28 cellular contexts compared by ENCODE assay signal in the genomic region with DNA sequence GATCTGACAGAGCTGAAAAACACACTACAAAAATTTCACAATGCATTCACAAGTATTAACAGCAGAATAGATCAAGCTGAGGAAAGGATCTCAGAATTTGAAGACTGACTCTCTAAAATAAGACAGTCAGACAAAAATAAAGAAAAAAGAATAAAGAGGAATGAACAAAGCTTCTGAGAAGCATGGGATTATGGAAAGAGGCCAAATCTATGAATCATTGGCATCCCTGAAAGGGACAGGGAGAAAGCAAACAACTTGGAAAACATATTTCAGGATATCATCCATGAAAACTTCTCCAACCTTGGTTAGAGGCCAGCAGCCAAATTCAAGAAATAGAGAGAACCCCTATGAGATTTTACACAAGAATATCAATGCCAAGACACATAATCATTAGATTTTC.
A peak's percentile ranks its signal among the peaks of the same experiment; 100 is the strongest.
DNase-seq lines count a peak whose midpoint lies in the region; ATAC-seq and TF ChIP-seq lines count a peak whose summit lies in the region.
"Had no signal": no experiment of that assay in that cellular context is flagged by ENCODE, and none has a peak within 500 bp of the region (broad histone marks: within the 10 kb centered on the region; RNA-seq: fewer than 3 reads in every experiment).

No MANE protein-coding gene starts in this region.

- H3F3A ChIP-seq in PC-3 (ENCODE audit: low read length, unreplicated experiment): no peaks in the 10 kb centered on the region

- ATAC-seq in PC-3 (peak; percentile 56; the same call in 1 of the 2 replicates), GM21529 (IDR thresholded peaks at IDR 0.05; ENCODE audit: unreplicated experiment) (no peak)
- ATAC-seq in activated naive CD4-positive, alpha-beta T cell treated with anti-CD3 and anti-CD28 coated beads, Interleukin-2, amount 50 U/mL, for 72 hours: no peak
- ATAC-seq: activated T-cell treated with anti-CD3 and anti-CD28 coated beads, Interleukin-2, amount 50 U/mL, for 72 hours; lower lobe of right lung; naive thymus-derived CD4-positive, alpha-beta T cell; Right ventricle myocardium inferior; SK-N-SH treated with all-trans-retinoic acid at 6 μM for 48 hours; T-helper 17 cell had no signal

- H3K27ac Mint-ChIP-seq in activated naive CD4-positive, alpha-beta T cell treated with anti-CD3 and anti-CD28 coated beads, Interleukin-2, amount 50 U/mL, for 72 hours: no peak overlapping the region
- H3K27ac Mint-ChIP-seq: activated T-cell treated with anti-CD3 and anti-CD28 coated beads, Interleukin-2, amount 50 U/mL, for 72 hours; brain; naive thymus-derived CD4-positive, alpha-beta T cell; progenitor cell of endocrine pancreas; T-helper 17 cell had no signal

- H3K27ac ChIP-seq in PC-3 (ENCODE audit: low read length): no peak overlapping the region
- H3K27ac ChIP-seq: epithelial cell of prostate, lower lobe of right lung, neutrophil, sigmoid colon, tibial artery had no signal

- H3K9ac ChIP-seq in PC-3 (ENCODE audit: low read length): no peak overlapping the region

- H3K9me3 Mint-ChIP-seq in activated naive CD4-positive, alpha-beta T cell treated with anti-CD3 and anti-CD28 coated beads, Interleukin-2, amount 50 U/mL, for 72 hours: peaks cover 11 to 26% of the 10 kb centered on the region in 2 donors

- no peaks in the 10 kb centered on the region for H3K79me2 ChIP-seq in PC-3 (ENCODE audit: low read length)

- H3K36me3 Mint-ChIP-seq in activated naive CD4-positive, alpha-beta T cell treated with anti-CD3 and anti-CD28 coated beads, Interleukin-2, amount 50 U/mL, for 72 hours: peaks cover 0 to 11% of the 10 kb centered on the region in 2 donors
- H3K36me3 Mint-ChIP-seq: brain had no signal

- H3K36me3 ChIP-seq in PC-3 (ENCODE audit: low read depth, low read length): no peaks in the 10 kb centered on the region
- H3K36me3 ChIP-seq: lower lobe of right lung, neutrophil, sigmoid colon, tibial artery had no signal

- H3K27me3 ChIP-seq in PC-3 (ENCODE audit: low read length): no peaks in the 10 kb centered on the region
- H3K27me3 ChIP-seq: neutrophil, sigmoid colon, tibial artery had no signal

- TF ChIP-seq CTCF in PC-3 (conservative IDR thresholded peaks at IDR 0.05; ENCODE audit: low read depth, low read length): no peak

- no peak overlapping the region for H2AFZ ChIP-seq in PC-3 (ENCODE audit: low read length)

- H3K4me3 ChIP-seq in PC-3 (ENCODE audit: low read length): no peak overlapping the region
- H3K4me3 ChIP-seq: lower lobe of right lung, sigmoid colon, tibial artery had no signal

- POLR2A ChIA-PET in PC-3 (lab: Charles Lee; ENCODE audit: unreplicated experiment): no interaction called here

- intact Hi-C loops in PC-3 (cut with micrococcal nuclease): no loop called here

- BruUV-seq in PC-3 (replicated peaks; lab: Mats Ljungman, UMichigan): no TSS peak

- no peak overlapping the region for H3K4me2 ChIP-seq in PC-3 (ENCODE audit: low read length)

- H3K9me2 ChIP-seq in PC-3 (replicated peaks; ENCODE audit: low read length): no peaks in the 10 kb centered on the region

- DNase-seq in HCEC 1CT (peak; percentile 31), PC-3 (peak; percentile 77), dermis blood vessel endothelial cell (peak; percentile 48), pulmonary artery endothelial cell (ENCODE audit: low read depth, low spot score) (peak; percentile 10), NCI-H128 (lab: John Stamatoyannopoulos, UW; ENCODE audit: unreplicated experiment) (no peak), GM03348 (ENCODE audit: low spot score) (no peak)
- DNase-seq in activated naive CD4-positive, alpha-beta T cell treated with anti-CD3 and anti-CD28 coated beads, Interleukin-2, amount 50 U/mL, for 72 hours (ENCODE audit: low spot score in 2 of 2): no peak
- DNase-seq: activated CD4-positive, alpha-beta T cell treated with anti-CD3 and anti-CD28 coated beads, Interleukin-2, amount 50 U/mL, for 48 hours; activated naive CD4-positive, alpha-beta T cell; activated T-cell treated with anti-CD3 and anti-CD28 coated beads, Interleukin-2, amount 50 U/mL, for 72 hours; KG1; kidney glomerular epithelial cell; lower lobe of right lung; naive thymus-derived CD4-positive, alpha-beta T cell; NCI-H1417 treated with DMSO at 0.1 percent for 48 hours; NCI-H2029 treated with DMSO at 0.1 percent for 48 hours; NCI-H524 treated with DMSO at 0.1 percent for 48 hours; sigmoid colon; stimulated activated CD4-positive, alpha-beta T cell treated with anti-CD3 and anti-CD28 coated beads, Interleukin-4, amount 100 ng/mL, for 1 hour; T-helper 17 cell; tibial artery had no signal

- peaks cover 6% of the 10 kb centered on the region; the same call in 1 of the 2 replicates for H3K4me1 ChIP-seq in PC-3 (ENCODE audit: insufficient read depth, low read length)
- H3K4me1 ChIP-seq: lower lobe of right lung, sigmoid colon, tibial artery had no signal

- H3K9me3 ChIP-seq in PC-3 (ENCODE audit: low read length): no peaks in the 10 kb centered on the region
- H3K9me3 ChIP-seq: lower lobe of right lung, neutrophil, tibial artery had no signal

- H4K20me1 ChIP-seq in PC-3 (ENCODE audit: low read length): no peaks in the 10 kb centered on the region

- CTCF ChIA-PET in PC-3 (lab: Charles Lee): no interaction called here

Comparison
In these comparisons a context has a peak if more than half of its experiments do, and no peak if none do; other contexts are left out.
1. DNase-seq: peak in HCEC 1CT (single experiment), PC-3 (single experiment), dermis blood vessel endothelial cell (single experiment) and pulmonary artery endothelial cell (single experiment); none in NCI-H128 (single experiment), activated naive CD4-positive, alpha-beta T cell treated with anti-CD3 and anti-CD28 coated beads, Interleukin-2, amount 50 U/mL, for 72 hours (0 of 2) and GM03348 (single experiment).